In genomic region chr18:49473721-49474120, GRCh38 we compare ENCODE assay signal across 17 cellular contexts. TPM values are rescaled to one million over a fixed set of nuclear protein-coding genes. Genes with fewer than 3 reads are reported as not detected.
DNase-seq lines count a peak whose midpoint lies in the region; TF ChIP-seq lines count a peak whose summit lies in the region.
"Had no signal": no experiment of that assay in that cellular context is flagged by ENCODE, and none has a peak within 500 bp of the region (broad histone marks: within the 10 kb centered on the region; RNA-seq: fewer than 3 reads in every experiment).

No MANE protein-coding gene starts in this region.

- no peaks in the 10 kb centered on the region for H3K27me3 ChIP-seq in breast epithelium
- H3K27me3 ChIP-seq: BE2C had no signal

- no peaks in the 10 kb centered on the region for H3K36me3 ChIP-seq in breast epithelium
- H3K36me3 ChIP-seq: BE2C had no signal

- no peak for DNase-seq in breast epithelium (ENCODE audit: low spot score in 2 of 2)
- no peak for DNase-seq in MCF 10A (ENCODE audit: unreplicated experiment)
- peak; percentile 53 for DNase-seq in NCI-H82 treated with DMSO at 0.1 percent for 48 hours (lab: John Stamatoyannopoulos, UW; ENCODE audit: unreplicated experiment)
- DNase-seq in amniotic epithelial cell (ENCODE audit: low read depth), result peak; percentile 52
- DNase-seq in RWPE1 (ENCODE audit: low spot score), result no peak
- no peak for DNase-seq in posterior vena cava (ENCODE audit: low spot score)
- DNase-seq in HUDEP-2 (lab: John Stamatoyannopoulos, UW; ENCODE audit: unreplicated experiment in 76 of 76), result no peak
- DNase-seq: BE2C; CD4-positive, alpha-beta memory T cell; COR-L47; DMS153; DMS79 treated with DMSO at 0.1 percent for 48 hours; EL; GOT3 had no signal

- intact Hi-C loops in breast epithelium (cut with DNase I; ENCODE audit: low total_unique reads), result no loop called here
- intact Hi-C loops in MCF 10A (cut with micrococcal nuclease), result no loop called here
- intact Hi-C loops in posterior vena cava (cut with DNase I), result no loop called here

- TF ChIP-seq CTCF in breast epithelium (IDR thresholded peaks at IDR 0.05) (no peak), MCF 10A (IDR thresholded peaks at IDR 0.05; ENCODE audit: unreplicated experiment) (no peak), RWPE1 (conservative IDR thresholded peaks at IDR 0.05; ENCODE audit: low read depth) (no peak)

- BruUV-seq in MCF 10A (replicated peaks; lab: Mats Ljungman, UMichigan), result no TSS peak

- H3K27ac Mint-ChIP-seq in MCF 10A (ENCODE audit: low read depth, unreplicated experiment), result no peak overlapping the region
- H3K27ac Mint-ChIP-seq: CD4-positive, alpha-beta memory T cell had no signal

- TF ChIP-seq POLR2A in breast epithelium (IDR thresholded peaks at IDR 0.05), result no peak

- H3K4me1 Mint-ChIP-seq in MCF 10A (ENCODE audit: insufficient read depth, unreplicated experiment), result peaks cover 12% of the 10 kb centered on the region

- H3K27ac ChIP-seq in breast epithelium (peak overlapping the region; percentile 5 to 38), RWPE1 (no peak overlapping the region)
- H3K27ac ChIP-seq: A549, C4-2B had no signal

- peaks cover 17% of the 10 kb centered on the region for H3K36me3 Mint-ChIP-seq in MCF 10A (ENCODE audit: insufficient read depth, unreplicated experiment)

- no peak overlapping the region for H3K4me3 ChIP-seq in breast epithelium
- H3K4me3 ChIP-seq: A549, HAP-1 had no signal

- no peak overlapping the region for H3K4me3 Mint-ChIP-seq in MCF 10A (ENCODE audit: unreplicated experiment)
- H3K4me3 Mint-ChIP-seq: CD4-positive, alpha-beta memory T cell had no signal

- no peaks in the 10 kb centered on the region for H3K9me3 ChIP-seq in breast epithelium
- H3K9me3 ChIP-seq: A549, BE2C, HAP-1 had no signal

- POLR2A ChIA-PET in MCF 10A (lab: Yijun Ruan, JAX), result interaction anchor here (1.3 kb wide), 1 partner anchor 18 kb away, joined by 5 read pairs; no protein-coding TSS in a partner anchor
- POLR2A ChIA-PET in RWPE1 (lab: Yijun Ruan, JAX; ENCODE audit: low non-redundant PET), result no interaction called here

- peaks cover 18% of the 10 kb centered on the region for H3K27me3 Mint-ChIP-seq in MCF 10A (ENCODE audit: insufficient read depth, unreplicated experiment)

- H3K4me1 ChIP-seq in breast epithelium, result no peaks in the 10 kb centered on the region
- H3K4me1 ChIP-seq: BE2C had no signal

- H3K9me3 Mint-ChIP-seq in MCF 10A (ENCODE audit: unreplicated experiment), result no peaks in the 10 kb centered on the region

- CTCF ChIA-PET in MCF 10A (lab: Yijun Ruan, JAX) (interaction anchor here (1.1 to 1.4 kb wide), 2 partner anchors 13 to 223 kb away, joined by 3 to 5 read pairs; no protein-coding TSS in a partner anchor), RWPE1 (lab: Yijun Ruan, JAX) (no interaction called here)

RNA-seq across cellular contexts. Expression of gene DYM, which starts 13.3 kb away (rescaled TPM):
- 10 to 100 TPM; 60.3 to 70.2 (median 64.3) TPM for total RNA-seq in breast epithelium
- total RNA-seq in MCF 10A (2022), result 83.1 and 89.4 TPM in 2 replicates
- total RNA-seq in posterior vena cava, result 10 to 100 TPM; 65.5 to 89.5 TPM

RNA-seq across cellular contexts. Expression of gene C18orf32, which starts 13.3 kb away (rescaled TPM):
- 10 to 100 TPM; 25.8 to 31.1 (median 28.5) TPM for total RNA-seq in breast epithelium
- total RNA-seq in MCF 10A (2022), result 28.9 and 45.2 TPM in 2 replicates
- total RNA-seq in posterior vena cava, result 10 to 100 TPM; 58.8 to 60.7 TPM

RNA-seq across cellular contexts. Expression of gene RPL17, which starts 18.5 kb away (rescaled TPM):
- total RNA-seq in breast epithelium (1,000 to 10,000 TPM; 1,519 to 3,223 (median 2,778) TPM), MCF 10A (2022) (2,422 and 2,832 TPM in 2 replicates), posterior vena cava (1,000 to 10,000 TPM; 1,368 to 1,452 TPM)

Comparison
In these comparisons a context has a peak if more than half of its experiments do, and no peak if none do; other contexts are left out.
1. DNase-seq: peak in NCI-H82 treated with DMSO at 0.1 percent for 48 hours (single experiment) and amniotic epithelial cell (single experiment); none in breast epithelium (0 of 2), MCF 10A (single experiment), RWPE1 (single experiment), posterior vena cava (single experiment) and HUDEP-2 (0 of 76).